18 cellular contexts compared by ENCODE assay signal in genomic region chr22:23580586-23581251, GRCh38. TPM values are rescaled to one million over a fixed set of nuclear protein-coding genes. Genes with fewer than 3 reads are reported as not detected.
"Had no signal": no experiment of that assay in that cellular context is flagged by ENCODE, and none has a peak within 500 bp of the region (broad histone marks: within the 10 kb centered on the region; RNA-seq: fewer than 3 reads in every experiment).

No MANE protein-coding gene starts in this region.

- H3K4me3 ChIP-seq: cardiac muscle cell, esophagus muscularis mucosa, mucosa of descending colon, psoas muscle, right lobe of liver, suprapubic skin, upper lobe of right lung had no signal

- H3K36me3 Mint-ChIP-seq: natural killer cell treated with Interleukin-12 subunit alpha and Interleukin-12 subunit beta and Interleukin-15 and Interleukin-18, amount 100 ng/mL, for 72 hours had no signal

- ATAC-seq: activated T-cell treated with anti-CD3 and anti-CD28 coated beads, Interleukin-2, amount 50 U/mL, for 4 hours; left cardiac atrium; mucosa of descending colon had no signal

- DNase-seq: activated CD4-positive, alpha-beta T cell treated with anti-CD3 and anti-CD28 coated beads for 48 hours; activated gamma-delta T cell; activated T-cell treated with anti-CD3 and anti-CD28 coated beads, Interleukin-2, amount 50 U/mL, for 4 hours; left cardiac atrium; mucosa of descending colon; psoas muscle; right lobe of liver; stimulated activated CD4-positive, alpha-beta T cell treated with anti-CD3 and anti-CD28 coated beads, Interleukin-1b, Interleukin-23, amount 100 ng/mL, for 48 hours; stimulated activated naive CD4-positive, alpha-beta T cell; SW 1271; upper lobe of right lung had no signal

- H3K27ac ChIP-seq: cardiac muscle cell, esophagus muscularis mucosa, psoas muscle, right lobe of liver, suprapubic skin, upper lobe of right lung had no signal

- H3K27ac Mint-ChIP-seq: natural killer cell treated with Interleukin-12 subunit alpha and Interleukin-12 subunit beta and Interleukin-15 and Interleukin-18, amount 100 ng/mL, for 72 hours had no signal

- H3K9me3 Mint-ChIP-seq: activated T-cell treated with anti-CD3 and anti-CD28 coated beads, Interleukin-2, amount 50 U/mL, for 4 hours; natural killer cell treated with Interleukin-12 subunit alpha and Interleukin-12 subunit beta and Interleukin-15 and Interleukin-18, amount 100 ng/mL, for 72 hours had no signal

- H3K9me3 ChIP-seq: esophagus muscularis mucosa, mucosa of descending colon, psoas muscle, right lobe of liver, suprapubic skin, upper lobe of right lung had no signal

- H3K4me3 Mint-ChIP-seq: activated T-cell treated with anti-CD3 and anti-CD28 coated beads, Interleukin-2, amount 50 U/mL, for 4 hours; natural killer cell treated with Interleukin-12 subunit alpha and Interleukin-12 subunit beta and Interleukin-15 and Interleukin-18, amount 100 ng/mL, for 72 hours had no signal

- H3K36me3 ChIP-seq: cardiac muscle cell, esophagus muscularis mucosa, right lobe of liver, suprapubic skin, upper lobe of right lung had no signal

- H3K27me3 ChIP-seq: cardiac muscle cell, right lobe of liver, upper lobe of right lung had no signal

- H3K4me1 ChIP-seq: esophagus muscularis mucosa, psoas muscle, right lobe of liver, suprapubic skin, upper lobe of right lung had no signal

RNA-seq across cellular contexts. Expression of gene IGLL1, which starts 0.6 kb away (rescaled TPM):
- total RNA-seq: activated T-cell treated with anti-CD3 and anti-CD28 coated beads, Interleukin-2, amount 50 U/mL, for 4 hours; cardiac muscle cell; esophagus muscularis mucosa; fibroblast of villous mesenchyme; left cardiac atrium; lung microvascular endothelial cell; mucosa of descending colon; natural killer cell treated with Interleukin-12 subunit alpha and Interleukin-12 subunit beta and Interleukin-15 and Interleukin-18, amount 100 ng/mL, for 72 hours; osteoblast; psoas muscle; right lobe of liver; suprapubic skin; upper lobe of right lung had no signal
- polyA plus RNA-seq: cardiac muscle cell, psoas muscle had no signal

RNA-seq across cellular contexts. Expression of gene DRICH1, which starts 51.4 kb away (rescaled TPM):
- total RNA-seq: cardiac muscle cell, left cardiac atrium, lung microvascular endothelial cell had no signal
- polyA plus RNA-seq: cardiac muscle cell had no signal
